In genomic region chr5:95821110-95822021, GRCh38 we compare ENCODE assay signal across 8 cellular contexts. TPM values are rescaled to one million over a fixed set of nuclear protein-coding genes. Genes with fewer than 3 reads are reported as not detected.
DNase-seq lines count a peak whose midpoint lies in the region; ATAC-seq and TF ChIP-seq lines count a peak whose summit lies in the region.

No MANE protein-coding gene starts in this region.

- H3K4me3 ChIP-seq in ascending aorta = peak overlapping the region; percentile 44 to 80
- peak overlapping the region; percentile 56 to 99 for H3K4me3 ChIP-seq in aorta (ENCODE audit: low read length in 2 of 2)

- peaks cover 43% of the 10 kb centered on the region for H3K4me1 Mint-ChIP-seq in memory B cell

- H3K4me1 ChIP-seq in ascending aorta (peaks cover 3 to 21% of the 10 kb centered on the region in 2 donors), aorta (ENCODE audit: control insufficient read depth in 1 of 2, insufficient read depth in 2 of 2, low read length in 2 of 2) (peaks cover 3 to 6% of the 10 kb centered on the region in 2 donors)

- peak overlapping the region; percentile 98 for H3K4me3 Mint-ChIP-seq in memory B cell

- H3K36me3 ChIP-seq in ascending aorta (peaks cover 5 to 13% of the 10 kb centered on the region in 2 donors), aorta (ENCODE audit: control insufficient read depth in 1 of 2, insufficient read depth in 2 of 2, low read length in 1 of 2) (no peaks in the 10 kb centered on the region)

- H3K9me3 ChIP-seq in ascending aorta (no peaks in the 10 kb centered on the region), aorta (ENCODE audit: control insufficient read depth, low read length) (no peaks in the 10 kb centered on the region)

- intact Hi-C loops in ascending aorta (cut with DNase I) = no loop called here
- intact Hi-C loops in aorta (cut with DNase I) = no loop called here

- DNase-seq in ascending aorta (ENCODE audit: low spot score in 2 of 2) (no peak), memory B cell (ENCODE audit: low spot score in 2 of 2) (no peak), aorta (no peak), NCI-H1105 (lab: John Stamatoyannopoulos, UW) (no peak)
- no peak for DNase-seq in stimulated activated CD4-positive, alpha-beta T cell treated with anti-CD3 and anti-CD28 coated beads, Interleukin-2, amount 100 ng/mL, for 48 hours
- no peak for DNase-seq in stimulated activated CD4-positive, alpha-beta T cell treated with anti-CD3 and anti-CD28 coated beads, Interleukin-12 subunit alpha, Interleukin-12 subunit beta, amount 100 ng/mL, for 4 hours

- no peaks in the 10 kb centered on the region for H3K9me3 Mint-ChIP-seq in memory B cell

- H3K36me3 Mint-ChIP-seq in memory B cell = peaks cover 3% of the 10 kb centered on the region

- TF ChIP-seq POLR2A in GM18505 (IDR thresholded peaks at IDR 0.05; ENCODE audit: borderline replicate concordance, extremely low read depth, insufficient read depth, insufficient read length) = peak; percentile 10

- TF ChIP-seq CTCF in ascending aorta (IDR thresholded peaks at IDR 0.05) = no peak

- H3K27me3 Mint-ChIP-seq in memory B cell = no peaks in the 10 kb centered on the region

- WGBS in aorta, 2 donors = 62% methylated on average over 9 of the region's 9 CpGs

- H3K27ac ChIP-seq in ascending aorta = peak overlapping the region; percentile 78 to 88
- H3K27ac ChIP-seq in aorta (ENCODE audit: low read depth in 1 of 2, low read length in 2 of 2) = peak overlapping the region in 1 of 2 donors; percentile 59

- H3K27me3 ChIP-seq in ascending aorta (no peaks in the 10 kb centered on the region), aorta (ENCODE audit: control insufficient read depth in 1 of 2, insufficient read depth in 2 of 2, low read length in 1 of 2) (no peaks in the 10 kb centered on the region)

- ATAC-seq in GM18505 (IDR thresholded peaks at IDR 0.05; ENCODE audit: unreplicated experiment) (peak; percentile 38), HG03354 (IDR thresholded peaks at IDR 0.05; ENCODE audit: poor library complexity, severe bottlenecking, unreplicated experiment) (peak; percentile 19), memory B cell (ENCODE audit: low read depth) (peak; percentile 21), aorta (ENCODE audit: low FRiP score) (no peak)

- peak overlapping the region; percentile 92 for H3K27ac Mint-ChIP-seq in memory B cell

RNA-seq across cellular contexts. Expression of gene GLRX, which starts 1.2 kb away (rescaled TPM):
- total RNA-seq in ascending aorta = 18.5 TPM
- 10 to 100 TPM; 38.5 to 44.7 TPM for total RNA-seq in aorta
- polyA plus RNA-seq in aorta = 100 to 1,000 TPM in 1 of 2 donors, 10 to 100 TPM in 1; 68.6 to 161 TPM
